Comparison of ENCODE assay signal across 8 cellular contexts in genomic region chr11:88508808-88509581, GRCh38.
A peak's percentile ranks its signal among the peaks of the same experiment; 100 is the strongest.
DNase-seq lines count a peak whose midpoint lies in the region; ATAC-seq, FAIRE-seq and TF ChIP-seq lines count a peak whose summit lies in the region.

No MANE protein-coding gene starts in this region.

- no peaks in the 10 kb centered on the region for H4K20me1 ChIP-seq in GM12878 (ENCODE audit: control insufficient read depth, insufficient read depth)

- peak overlapping the region; percentile 38; the same call in 1 of the 2 replicates for H3K9ac ChIP-seq in GM12878 (ENCODE audit: control insufficient read depth, insufficient read depth, low read length)

- ATAC-seq in HG03139 (IDR thresholded peaks at IDR 0.05; ENCODE audit: unreplicated experiment) (peak; percentile 67), GM12878 (peak; percentile 76), GM19328 (IDR thresholded peaks at IDR 0.05; ENCODE audit: unreplicated experiment) (no peak), GM21737 (IDR thresholded peaks at IDR 0.05; ENCODE audit: unreplicated experiment) (no peak)
- ATAC-seq in stimulated activated naive CD8-positive, alpha-beta T cell treated with anti-CD3 and anti-CD28 coated beads, Interleukin-15, amount 100 ng/mL, for 72 hours: peak; percentile 91

- no peak for TF ChIP-seq RAD21 in GM12878 (IDR thresholded peaks at IDR 0.05; ENCODE audit: insufficient read depth, low read depth, low read length)

- H2AFZ ChIP-seq in GM12878 (ENCODE audit: control insufficient read depth, low read depth, low read length): peak overlapping the region; percentile 72

- CTCF ChIA-PET in GM12878 (lab: Yijun Ruan, JAX): no interaction called here

- H3K27me3 ChIP-seq in GM12878 (replicated peaks in 1 of 2; ENCODE audit: control insufficient read depth in 2 of 2, insufficient read depth in 2 of 2, low read length in 1 of 2): peaks cover 7 to 9% of the 10 kb centered on the region in 2 experiments; a peak in 3 of 4 replicates

- H3K4me3 ChIP-seq in GM12878: peak overlapping the region; percentile 33; the same call in 1 of the 2 replicates

- in situ Hi-C loops in GM12878 (cut with MboI): no loop called here

- intact Hi-C loops in GM12878 (cut with micrococcal nuclease; ENCODE audit: unreplicated experiment): no loop called here

- H3K9me3 Mint-ChIP-seq in stimulated activated naive CD8-positive, alpha-beta T cell treated with anti-CD3 and anti-CD28 coated beads, Interleukin-15, amount 100 ng/mL, for 72 hours: no peaks in the 10 kb centered on the region

- no peak for TF ChIP-seq POLR2A in GM12878 (IDR thresholded peaks at IDR 0.05; ENCODE audit: low read depth, low read length)

- no peak overlapping the region for H3K27ac ChIP-seq in GM12878 (ENCODE audit: control insufficient read depth, insufficient read depth)

- RAD21 ChIA-PET in GM12878 (lab: Charles Lee; ENCODE audit: unreplicated experiment): no interaction called here

- TF ChIP-seq CTCF in GM12878 (IDR thresholded peaks at IDR 0.05 in 2 of 3, conservative IDR thresholded peaks at IDR 0.05 in 1 of 3; ENCODE audit: control insufficient read depth in 2 of 3, extremely low read depth in 1 of 3, insufficient read depth in 1 of 3, low read depth in 3 of 3, low read length in 3 of 3): no peak

- no TSS peak for BruUV-seq in GM12878 (replicated peaks; lab: Mats Ljungman, UMichigan)

- H3K9me3 ChIP-seq in GM12878 (replicated peaks; ENCODE audit: control insufficient read depth, insufficient read depth, low read length): no peaks in the 10 kb centered on the region

- peak overlapping the region; percentile 87 for H3K4me2 ChIP-seq in GM12878 (ENCODE audit: control insufficient read depth, insufficient read depth)

- POLR2A ChIA-PET in GM12878 (lab: Charles Lee): no interaction called here

- H3K27ac Mint-ChIP-seq in stimulated activated naive CD8-positive, alpha-beta T cell treated with anti-CD3 and anti-CD28 coated beads, Interleukin-15, amount 100 ng/mL, for 72 hours: peak overlapping the region; percentile 34 to 62

- SMC1A ChIA-PET in GM12878 (lab: Charles Lee; ENCODE audit: uncharacterized antibody, unreplicated experiment): no interaction called here

- H3K79me2 ChIP-seq in GM12878 (ENCODE audit: control insufficient read depth, insufficient read depth, low read length): no peaks in the 10 kb centered on the region

- no peak for TF ChIP-seq EP300 in GM12878 (IDR thresholded peaks at IDR 0.05; ENCODE audit: borderline replicate concordance in 1 of 2, control insufficient read depth in 1 of 2, low read depth in 2 of 2, low read length in 2 of 2)

- no peak for FAIRE-seq in GM12878 (lab: Jason Lieb, UNC)

- H3K4me1 ChIP-seq in GM12878 (ENCODE audit: control insufficient read depth, insufficient read depth, low read length): no peaks in the 10 kb centered on the region

- peak overlapping the region; percentile 81 to 87 for H3K4me3 Mint-ChIP-seq in stimulated activated naive CD8-positive, alpha-beta T cell treated with anti-CD3 and anti-CD28 coated beads, Interleukin-15, amount 100 ng/mL, for 72 hours

- WGBS in GM12878 (ENCODE audit: insufficient coverage, insufficient replicate concordance, low lambda C conversion rate, missing lambda C conversion rate): 42% methylated on average over 58 of the region's 78 CpGs

- peaks cover 80% of the 10 kb centered on the region for H3K27me3 Mint-ChIP-seq in stimulated activated naive CD8-positive, alpha-beta T cell treated with anti-CD3 and anti-CD28 coated beads, Interleukin-15, amount 100 ng/mL, for 72 hours

- H3K4me1 Mint-ChIP-seq in stimulated activated naive CD8-positive, alpha-beta T cell treated with anti-CD3 and anti-CD28 coated beads, Interleukin-15, amount 100 ng/mL, for 72 hours: peaks cover 17% of the 10 kb centered on the region

- DNase-seq in ELF-1 (ENCODE audit: low read depth, low spot score) (peak; percentile 64), GM12878 (ENCODE audit: low read depth, low spot score) (no peak), kidney tubule cell (ENCODE audit: low spot score) (peak; percentile 37), COLO829 (ENCODE audit: low spot score) (no peak)
- peak; percentile 21 to 30 for DNase-seq in stimulated activated naive CD8-positive, alpha-beta T cell treated with anti-CD3 and anti-CD28 coated beads, Interleukin-15, amount 100 ng/mL, for 72 hours

- no peaks in the 10 kb centered on the region for H3K36me3 ChIP-seq in GM12878 (ENCODE audit: control insufficient read depth in 2 of 2, insufficient read depth in 2 of 2, low read length in 1 of 2)

TF ChIP-seq in GM12878, 131 proteins besides CTCF, POLR2A, EP300 and RAD21:
- no peak for TF ChIP-seq RFX5 (IDR thresholded peaks at IDR 0.05; ENCODE audit: low read depth, low read length)

Comparison
In these comparisons a context has a peak if more than half of its experiments do, and no peak if none do; other contexts are left out.
1. DNase-seq: peak in ELF-1 (single experiment), kidney tubule cell (single experiment) and stimulated activated naive CD8-positive, alpha-beta T cell treated with anti-CD3 and anti-CD28 coated beads, Interleukin-15, amount 100 ng/mL, for 72 hours (2 of 2); none in GM12878 (single experiment) and COLO829 (single experiment).
2. ATAC-seq: peak in HG03139 (single experiment), GM12878 (single experiment) and stimulated activated naive CD8-positive, alpha-beta T cell treated with anti-CD3 and anti-CD28 coated beads, Interleukin-15, amount 100 ng/mL, for 72 hours (single experiment); none in GM19328 (single experiment) and GM21737 (single experiment).